In genomic region chr5:40681351-40682311, GRCh38 we compare ENCODE assay signal across 8 cellular contexts. TPM values are rescaled to one million over a fixed set of nuclear protein-coding genes. Genes with fewer than 3 reads are reported as not detected.
A peak's percentile ranks its signal among the peaks of the same experiment; 100 is the strongest.
DNase-seq lines count a peak whose midpoint lies in the region; ATAC-seq and TF ChIP-seq lines count a peak whose summit lies in the region.

No MANE protein-coding gene starts in this region.

- peaks cover 4% of the 10 kb centered on the region for H3K4me1 ChIP-seq in endocrine pancreas (ENCODE audit: control insufficient read depth, insufficient read depth, low read length)
- peaks cover 25% of the 10 kb centered on the region for H3K4me1 ChIP-seq in muscle layer of colon (ENCODE audit: insufficient read depth, low read length)

- TF ChIP-seq CTCF in activated B cell treated with CpG ODN at 0.5 μM for 24 hours (IDR thresholded peaks at IDR 0.05) (no peak), type B pancreatic cell (conservative IDR thresholded peaks at IDR 0.05) (no peak)

- H3K27me3 ChIP-seq in endocrine pancreas (ENCODE audit: control insufficient read depth, insufficient read depth, low read length) (no peaks in the 10 kb centered on the region), muscle layer of colon (ENCODE audit: control insufficient read depth in 1 of 2, insufficient read depth in 2 of 2, low read length in 2 of 2) (peaks cover 0 to 7% of the 10 kb centered on the region in 2 donors)

- H3K9ac ChIP-seq in endocrine pancreas (ENCODE audit: control insufficient read depth, insufficient read depth, low read length) (no peak overlapping the region), muscle layer of colon (ENCODE audit: low read length) (peak overlapping the region; percentile 81)

- no peaks in the 10 kb centered on the region for H3K36me3 ChIP-seq in endocrine pancreas (ENCODE audit: control insufficient read depth, insufficient read depth, low read length)
- H3K36me3 ChIP-seq in muscle layer of colon (ENCODE audit: insufficient read depth, low read length), result no peaks in the 10 kb centered on the region

- H3K4me1 Mint-ChIP-seq in activated B cell treated with CpG ODN at 0.5 μM for 24 hours (peaks cover 68% of the 10 kb centered on the region), type B pancreatic cell (ENCODE audit: unreplicated experiment) (peaks cover 33% of the 10 kb centered on the region)

- POLR2A ChIA-PET in activated B cell treated with CpG ODN at 0.5 μM for 24 hours (lab: Charles Lee), result interaction anchor here (0.6 to 3.9 kb wide), 11 partner anchors 9 to 732 kb away, joined by 3 to 32 read pairs (median 4); partner anchors contain the start of gene RPL37

- no peaks in the 10 kb centered on the region for H3K9me3 ChIP-seq in endocrine pancreas (ENCODE audit: control insufficient read depth, low read length)
- H3K9me3 ChIP-seq in muscle layer of colon (ENCODE audit: low read length), result no peaks in the 10 kb centered on the region

- H3K36me3 Mint-ChIP-seq in activated B cell treated with CpG ODN at 0.5 μM for 24 hours (ENCODE audit: low read depth) (peaks cover 65% of the 10 kb centered on the region), type B pancreatic cell (peaks cover 10% of the 10 kb centered on the region)

- intact Hi-C loops in activated B cell treated with CpG ODN at 0.5 μM for 24 hours (cut with micrococcal nuclease), result loop anchor here (1.0 to 5.0 kb wide), 6 partner anchors 115 to 529 kb away; partner anchors contain the start of gene RPL37

- H3K27ac Mint-ChIP-seq in activated B cell treated with CpG ODN at 0.5 μM for 24 hours (peak overlapping the region; percentile 92), type B pancreatic cell (peak overlapping the region; percentile 32)

- H3K27ac ChIP-seq in muscle layer of colon (ENCODE audit: low read depth, low read length), result peak overlapping the region; percentile 91

- CTCF ChIA-PET in activated B cell treated with CpG ODN at 0.5 μM for 24 hours (lab: Charles Lee), result interaction anchor here (0.7 to 4.9 kb wide), 6 partner anchors 191 to 965 kb away, joined by 3 to 20 read pairs (median 6); no protein-coding TSS in a partner anchor

- peak overlapping the region; percentile 98 for H3K4me3 Mint-ChIP-seq in activated B cell treated with CpG ODN at 0.5 μM for 24 hours
- H3K4me3 Mint-ChIP-seq in type B pancreatic cell, result peak overlapping the region; percentile 92

- DNase-seq in COLO668 (lab: John Stamatoyannopoulos, UW; ENCODE audit: unreplicated experiment), result peak; percentile 26
- peak; percentile 55 for DNase-seq in activated B cell treated with CpG ODN at 0.5 μM for 24 hours
- DNase-seq in type B pancreatic cell (ENCODE audit: extremely low spot score, unreplicated experiment), result no peak
- DNase-seq in COR-L47 (lab: John Stamatoyannopoulos, UW), result no peak
- no peak for DNase-seq in NCI-H2081 treated with DMSO at 0.1 percent for 48 hours (lab: John Stamatoyannopoulos, UW)

- ATAC-seq in HG02798 (IDR thresholded peaks at IDR 0.05; ENCODE audit: poor library complexity, unreplicated experiment) (peak; percentile 23), activated B cell treated with CpG ODN at 0.5 μM for 24 hours (ENCODE audit: low read depth) (peak; percentile 9)

- H3K27me3 Mint-ChIP-seq in activated B cell treated with CpG ODN at 0.5 μM for 24 hours (no peaks in the 10 kb centered on the region), type B pancreatic cell (peaks cover 64% of the 10 kb centered on the region)

- H3K9me3 Mint-ChIP-seq in activated B cell treated with CpG ODN at 0.5 μM for 24 hours (no peaks in the 10 kb centered on the region), type B pancreatic cell (no peaks in the 10 kb centered on the region)

- peak overlapping the region; percentile 57 for H3K4me3 ChIP-seq in endocrine pancreas (ENCODE audit: control insufficient read depth, insufficient read depth, low read length)
- H3K4me3 ChIP-seq in muscle layer of colon (ENCODE audit: low read depth in 1 of 2, low read length in 2 of 2), result peak overlapping the region; percentile 79 to 82

RNA-seq across cellular contexts. Expression of gene PTGER4, which starts 1.9 kb away (rescaled TPM):
- total RNA-seq in activated B cell treated with CpG ODN at 0.5 μM for 24 hours (66.3 and 73.3 TPM in 2 replicates), type B pancreatic cell (ENCODE audit: low replicate concordance) (8.0 and 12.0 TPM in 2 replicates)

Comparison
In these comparisons a context has a peak if more than half of its experiments do, and no peak if none do; other contexts are left out.
1. DNase-seq: peak in COLO668 (single experiment) and activated B cell treated with CpG ODN at 0.5 μM for 24 hours (single experiment); none in type B pancreatic cell (single experiment), COR-L47 (single experiment) and NCI-H2081 treated with DMSO at 0.1 percent for 48 hours (single experiment).